In genomic region chr10:73060738-73061635, GRCh38 we compare ENCODE assay signal across 8 cellular contexts. TPM values are rescaled to one million over a fixed set of nuclear protein-coding genes. Genes with fewer than 3 reads are reported as not detected.
DNase-seq lines count a peak whose midpoint lies in the region; ATAC-seq and TF ChIP-seq lines count a peak whose summit lies in the region.

No MANE protein-coding gene starts in this region.

- no peak overlapping the region for H3K4me3 Mint-ChIP-seq in MCF 10A (ENCODE audit: unreplicated experiment)

- H3K9me3 Mint-ChIP-seq in MCF 10A (ENCODE audit: unreplicated experiment) = no peaks in the 10 kb centered on the region

- H3K27me3 ChIP-seq in breast epithelium = no peaks in the 10 kb centered on the region
- H3K27me3 ChIP-seq in kidney epithelial cell (ENCODE audit: control insufficient read depth, insufficient read depth, low read length) = no peaks in the 10 kb centered on the region

- intact Hi-C loops in MCF 10A (cut with micrococcal nuclease) (loop anchor here (1.0 to 10.0 kb wide), 4 partner anchors 186 to 697 kb away; partner anchors contain the start of gene MICU1), breast epithelium (cut with DNase I; ENCODE audit: low total_unique reads) (no loop called here)

- peak; percentile 53 for TF ChIP-seq CTCF in MCF 10A (IDR thresholded peaks at IDR 0.05; ENCODE audit: unreplicated experiment)
- TF ChIP-seq CTCF in breast epithelium (IDR thresholded peaks at IDR 0.05) = peak in 1 of 3 donors; percentile 11
- TF ChIP-seq CTCF in kidney epithelial cell (IDR thresholded peaks at IDR 0.05; ENCODE audit: insufficient read depth, low read length, poor library complexity, severe bottlenecking) = peak; percentile 34

- POLR2A ChIA-PET in MCF 10A (lab: Yijun Ruan, JAX) = interaction anchor here (0.6 to 1.2 kb wide), 10 partner anchors 10 to 1063 kb away, joined by 3 to 6 read pairs (median 3); no protein-coding TSS in a partner anchor

- DNase-seq in MCF 10A (ENCODE audit: unreplicated experiment) (peak; percentile 65), breast epithelium (ENCODE audit: low spot score in 2 of 2) (no peak), NCI-H146 (lab: John Stamatoyannopoulos, UW) (peak; percentile 47), amniotic epithelial cell (ENCODE audit: low read depth) (peak; percentile 43), kidney epithelial cell (ENCODE audit: low read depth) (no peak)
- no peak for DNase-seq in stimulated activated CD4-positive, alpha-beta T cell treated with anti-CD3 and anti-CD28 coated beads, Interleukin-2, amount 100 ng/mL, for 24 hours

- H3K27me3 Mint-ChIP-seq in MCF 10A (ENCODE audit: insufficient read depth, unreplicated experiment) = no peaks in the 10 kb centered on the region

- H3K36me3 ChIP-seq in breast epithelium (no peaks in the 10 kb centered on the region), kidney epithelial cell (ENCODE audit: control insufficient read depth, insufficient read depth, low read length) (no peaks in the 10 kb centered on the region)

- peaks cover 5% of the 10 kb centered on the region for H3K4me1 Mint-ChIP-seq in MCF 10A (ENCODE audit: insufficient read depth, unreplicated experiment)

- H3K4me3 ChIP-seq in breast epithelium = no peak overlapping the region
- no peak overlapping the region for H3K4me3 ChIP-seq in kidney epithelial cell (ENCODE audit: low read depth, low read length)

- no TSS peak for BruUV-seq in MCF 10A (replicated peaks; lab: Mats Ljungman, UMichigan)

- no peak overlapping the region for H3K27ac ChIP-seq in breast epithelium

- no peaks in the 10 kb centered on the region for H3K9me3 ChIP-seq in breast epithelium

- H3K36me3 Mint-ChIP-seq in MCF 10A (ENCODE audit: insufficient read depth, unreplicated experiment) = peaks cover 38% of the 10 kb centered on the region

- no peaks in the 10 kb centered on the region for H3K4me1 ChIP-seq in breast epithelium

- no peak for TF ChIP-seq POLR2A in breast epithelium (IDR thresholded peaks at IDR 0.05)

- CTCF ChIA-PET in MCF 10A (lab: Yijun Ruan, JAX) = interaction anchor here (0.7 to 1.5 kb wide), 20 partner anchors 9 to 697 kb away, joined by 3 to 11 read pairs (median 4); no protein-coding TSS in a partner anchor

- H3K27ac Mint-ChIP-seq in MCF 10A (ENCODE audit: low read depth, unreplicated experiment) = no peak overlapping the region

- ATAC-seq in GM19397 (IDR thresholded peaks at IDR 0.05; ENCODE audit: unreplicated experiment) = no peak
- ATAC-seq in GM18511 (IDR thresholded peaks at IDR 0.05; ENCODE audit: unreplicated experiment) = no peak

RNA-seq across cellular contexts. Expression of gene P4HA1, which starts 35.7 kb away (rescaled TPM):
- total RNA-seq in MCF 10A (2022) = 23.9 and 25.2 TPM in 2 replicates
- total RNA-seq in breast epithelium = 10 to 100 TPM; 25.0 to 42.1 (median 34.1) TPM
- total RNA-seq in kidney epithelial cell = 35.6 and 37.5 TPM in 2 replicates

RNA-seq across cellular contexts. Expression of gene NUDT13, which starts 49.3 kb away (rescaled TPM):
- total RNA-seq in MCF 10A (2022) (1.7 and 1.8 TPM in 2 replicates), breast epithelium (1 to 10 TPM; 1.9 to 4.2 (median 2.6) TPM), kidney epithelial cell (1.8 and 1.9 TPM in 2 replicates)

Comparison
In these comparisons a context has a peak if more than half of its experiments do, and no peak if none do; other contexts are left out.
1. DNase-seq: peak in MCF 10A (single experiment), NCI-H146 (single experiment) and amniotic epithelial cell (single experiment); none in breast epithelium (0 of 2), kidney epithelial cell (single experiment) and stimulated activated CD4-positive, alpha-beta T cell treated with anti-CD3 and anti-CD28 coated beads, Interleukin-2, amount 100 ng/mL, for 24 hours (0 of 2).